ENCODE assay signal across 37 cellular contexts in the genomic region with DNA sequence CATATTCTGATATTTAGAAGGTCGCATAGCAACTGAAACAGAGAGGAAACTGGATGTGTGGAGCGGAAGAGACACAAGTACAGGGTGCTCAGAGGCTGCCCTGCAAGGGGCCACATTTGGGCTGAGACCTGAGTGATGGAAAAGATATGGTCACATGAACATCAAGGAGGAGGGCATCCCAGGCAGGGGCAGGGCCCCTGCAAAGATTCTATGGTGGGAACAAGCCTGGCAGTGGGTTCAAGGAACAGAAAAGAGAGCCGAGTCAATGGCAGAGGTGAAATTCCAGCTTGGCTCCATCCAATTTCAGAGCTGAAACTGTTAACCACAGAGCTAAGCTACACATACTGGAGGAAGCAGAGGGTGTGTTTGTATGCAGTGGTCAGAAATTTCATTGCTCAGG.
"Had no signal": no experiment of that assay in that cellular context is flagged by ENCODE, and none has a peak within 500 bp of the region (broad histone marks: within the 10 kb centered on the region; RNA-seq: fewer than 3 reads in every experiment).

No MANE protein-coding gene starts in this region.

- H3K4me3 Mint-ChIP-seq: activated B cell treated with CpG ODN at 0.5 μM for 24 hours; activated CD4-positive, alpha-beta memory T cell treated with anti-CD3 and anti-CD28 coated beads for 36 hours; activated CD4-positive, alpha-beta T cell treated with anti-CD3 and anti-CD28 coated beads, Interleukin-2, amount 10 ng/mL, durations not matched to agents 24 days and 14 days; activated CD8-positive, alpha-beta T cell treated with anti-CD3 and anti-CD28 coated beads for 36 hours; activated naive CD4-positive, alpha-beta T cell treated with anti-CD3 and anti-CD28 coated beads for 36 hours; activated naive CD8-positive, alpha-beta T cell treated with anti-CD3 and anti-CD28 coated beads for 36 hours; activated T-cell treated with anti-CD3 and anti-CD28 coated beads, Interleukin-2, amount 50 U/mL, for 4 hours; activated T-cell treated with anti-CD3 and anti-CD28 coated beads, Interleukin-2, amount 50 U/mL, for 72 hours; activated T-helper 1 cell treated with anti-CD3 and anti-CD28 coated beads, Interleukin-12 subunit alpha, Interleukin-12 subunit beta, Interleukin-2, Interleukin-4 antibody, amounts not matched to agents 30 ng/mL and 10 ng/mL and 1 ng/mL, durations not matched to agents 14 hours and 24 hours and 36 hours; activated T-helper 17 cell treated with anti-CD3 and anti-CD28 coated beads, Interleukin-2, amount 50 U/mL, for 72 hours; T-helper 1 cell treated with Interleukin-12 subunit alpha and Interleukin-12 subunit beta and Interleukin-4 antibody, amounts not matched to agents 30 μg/mL and 1 μg/mL, for 36 hours; T-helper 2 cell treated with Interferon-gamma antibody and Interleukin-4, amounts not matched to agents 5 μg/mL and 100 μg/mL, for 36 hours had no signal

- H3K36me3 ChIP-seq: adrenal gland, brain microvascular endothelial cell, breast epithelium, cardiac muscle cell had no signal

- H3K9me3 Mint-ChIP-seq: activated B cell treated with CpG ODN at 0.5 μM for 24 hours; activated CD4-positive, alpha-beta memory T cell treated with anti-CD3 and anti-CD28 coated beads for 36 hours; activated CD4-positive, alpha-beta T cell treated with anti-CD3 and anti-CD28 coated beads, Interleukin-2, amount 10 ng/mL, durations not matched to agents 24 days and 14 days; activated CD8-positive, alpha-beta T cell treated with anti-CD3 and anti-CD28 coated beads for 36 hours; activated naive CD4-positive, alpha-beta T cell treated with anti-CD3 and anti-CD28 coated beads for 36 hours; activated naive CD4-positive, alpha-beta T cell treated with anti-CD3 and anti-CD28 coated beads, Interleukin-2, amount 50 U/mL, for 72 hours; activated naive CD8-positive, alpha-beta T cell treated with anti-CD3 and anti-CD28 coated beads for 36 hours; activated T-cell treated with anti-CD3 and anti-CD28 coated beads, Interleukin-2, amount 50 U/mL, for 4 hours; activated T-cell treated with anti-CD3 and anti-CD28 coated beads, Interleukin-2, amount 50 U/mL, for 72 hours; activated T-helper 1 cell treated with anti-CD3 and anti-CD28 coated beads, Interleukin-12 subunit alpha, Interleukin-12 subunit beta, Interleukin-2, Interleukin-4 antibody, amounts not matched to agents 30 ng/mL and 10 ng/mL and 1 ng/mL, durations not matched to agents 14 hours and 24 hours and 36 hours; activated T-helper 17 cell treated with anti-CD3 and anti-CD28 coated beads, Interleukin-2, amount 50 U/mL, for 72 hours; T-helper 1 cell treated with Interleukin-12 subunit alpha and Interleukin-12 subunit beta and Interleukin-4 antibody, amounts not matched to agents 30 μg/mL and 1 μg/mL, for 36 hours; T-helper 2 cell treated with Interferon-gamma antibody and Interleukin-4, amounts not matched to agents 5 μg/mL and 100 μg/mL, for 36 hours had no signal

- H3K27me3 ChIP-seq: adrenal gland, body of pancreas, brain microvascular endothelial cell, breast epithelium, cardiac muscle cell had no signal

- DNase-seq: activated B cell treated with CpG ODN at 0.5 μM for 24 hours; activated CD4-positive, alpha-beta memory T cell treated with anti-CD3 and anti-CD28 coated beads for 36 hours; activated CD4-positive, alpha-beta T cell treated with anti-CD3 and anti-CD28 coated beads for 4 hours; activated CD4-positive, alpha-beta T cell treated with anti-CD3 and anti-CD28 coated beads, Interleukin-2, amount 10 ng/mL, durations not matched to agents 24 days and 14 days; activated CD4-positive, alpha-beta T cell treated with anti-CD3 and anti-CD28 coated beads, Interleukin-2, amount 50 U/mL, for 1 hour; activated CD4-positive, alpha-beta T cell treated with anti-CD3 and anti-CD28 coated beads, Interleukin-2, amount 50 U/mL, for 4 hours; activated CD4-positive, CD25-positive, alpha-beta regulatory T cell treated with anti-CD3 and anti-CD28 coated beads, Interleukin-2, amount 50 U/mL, for 72 hours; activated CD8-positive, alpha-beta memory T cell treated with anti-CD3 and anti-CD28 coated beads, Interleukin-2, amount 50 U/mL, for 4 hours; activated CD8-positive, alpha-beta T cell treated with anti-CD3 and anti-CD28 coated beads for 36 hours; activated effector memory CD4-positive, alpha-beta T cell treated with anti-CD3 and anti-CD28 coated beads, Interleukin-2, amount 50 U/mL, for 16 hours; activated gamma-delta T cell treated with Interleukin-2 at 50 U/mL for 16 hours; activated naive CD4-positive, alpha-beta T cell; activated naive CD4-positive, alpha-beta T cell treated with anti-CD3 and anti-CD28 coated beads for 36 hours; activated naive CD4-positive, alpha-beta T cell treated with anti-CD3 and anti-CD28 coated beads, Interleukin-2, amount 50 U/mL, for 16 hours; activated naive CD8-positive, alpha-beta T cell treated with anti-CD3 and anti-CD28 coated beads for 36 hours; activated T-cell treated with anti-CD3 and anti-CD28 coated beads for 4 hours; activated T-cell treated with anti-CD3 and anti-CD28 coated beads, Interleukin-2, amount 50 U/mL, for 1 hour; activated T-cell treated with anti-CD3 and anti-CD28 coated beads, Interleukin-2, amount 50 U/mL, for 4 hours; activated T-cell treated with anti-CD3 and anti-CD28 coated beads, Interleukin-2, amount 50 U/mL, for 72 hours; adrenal gland; amniotic stem cell; aorta; body of pancreas; brain microvascular endothelial cell; central memory CD4-positive, alpha-beta T cell; SW 1271; T-helper 1 cell; T-helper 2 cell; T-helper 9 cell had no signal

- H3K36me3 Mint-ChIP-seq: activated CD4-positive, alpha-beta memory T cell treated with anti-CD3 and anti-CD28 coated beads for 36 hours; activated naive CD4-positive, alpha-beta T cell treated with anti-CD3 and anti-CD28 coated beads, Interleukin-2, amount 50 U/mL, for 72 hours; activated naive CD8-positive, alpha-beta T cell treated with anti-CD3 and anti-CD28 coated beads for 36 hours had no signal

- H3K4me3 ChIP-seq: adrenal gland, body of pancreas, breast epithelium, cardiac muscle cell had no signal

- H3K9me3 ChIP-seq: adrenal gland, body of pancreas, breast epithelium had no signal

- H3K4me1 ChIP-seq: adrenal gland, body of pancreas, breast epithelium had no signal

- H3K4me1 Mint-ChIP-seq: activated B cell treated with CpG ODN at 0.5 μM for 24 hours; activated CD4-positive, alpha-beta T cell treated with anti-CD3 and anti-CD28 coated beads, Interleukin-2, amount 10 ng/mL, durations not matched to agents 24 days and 14 days; activated naive CD8-positive, alpha-beta T cell treated with anti-CD3 and anti-CD28 coated beads for 36 hours; activated T-helper 17 cell treated with anti-CD3 and anti-CD28 coated beads, Interleukin-2, amount 50 U/mL, for 72 hours had no signal

- H3K27ac Mint-ChIP-seq: activated B cell treated with CpG ODN at 0.5 μM for 24 hours; activated CD4-positive, alpha-beta memory T cell treated with anti-CD3 and anti-CD28 coated beads for 36 hours; activated CD4-positive, alpha-beta T cell treated with anti-CD3 and anti-CD28 coated beads, Interleukin-2, amount 10 ng/mL, durations not matched to agents 24 days and 14 days; activated CD8-positive, alpha-beta T cell treated with anti-CD3 and anti-CD28 coated beads for 36 hours; activated naive CD4-positive, alpha-beta T cell treated with anti-CD3 and anti-CD28 coated beads for 36 hours; activated naive CD4-positive, alpha-beta T cell treated with anti-CD3 and anti-CD28 coated beads, Interleukin-2, amount 50 U/mL, for 72 hours; activated naive CD8-positive, alpha-beta T cell treated with anti-CD3 and anti-CD28 coated beads for 36 hours; activated T-cell treated with anti-CD3 and anti-CD28 coated beads, Interleukin-2, amount 50 U/mL, for 72 hours; activated T-helper 1 cell treated with anti-CD3 and anti-CD28 coated beads, Interleukin-12 subunit alpha, Interleukin-12 subunit beta, Interleukin-2, Interleukin-4 antibody, amounts not matched to agents 30 ng/mL and 10 ng/mL and 1 ng/mL, durations not matched to agents 14 hours and 24 hours and 36 hours; activated T-helper 17 cell treated with anti-CD3 and anti-CD28 coated beads, Interleukin-2, amount 50 U/mL, for 72 hours; T-helper 1 cell treated with Interleukin-12 subunit alpha and Interleukin-12 subunit beta and Interleukin-4 antibody, amounts not matched to agents 30 μg/mL and 1 μg/mL, for 36 hours; T-helper 2 cell treated with Interferon-gamma antibody and Interleukin-4, amounts not matched to agents 5 μg/mL and 100 μg/mL, for 36 hours had no signal

- H3K27ac ChIP-seq: adrenal gland, body of pancreas, brain microvascular endothelial cell, breast epithelium, cardiac muscle cell, VCaP had no signal
